9 cellular contexts compared by ENCODE assay signal in the genomic region with DNA sequence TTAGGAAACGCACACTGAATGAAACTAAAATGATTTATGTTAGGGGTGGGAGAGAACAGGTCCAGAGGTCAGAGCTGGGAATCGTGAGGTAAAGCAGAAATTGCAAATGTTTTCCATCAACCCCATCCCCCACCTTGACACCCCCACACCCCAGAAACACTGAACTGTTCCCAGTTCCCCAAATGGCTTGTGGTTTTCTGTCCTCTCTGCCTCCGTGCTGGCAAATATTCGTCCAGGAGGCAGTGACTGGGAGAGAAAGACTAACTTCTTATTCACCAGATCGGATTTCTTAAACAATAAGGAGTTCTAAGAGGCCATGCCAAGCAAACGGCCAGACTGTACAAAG. TPM values are rescaled to one million over a fixed set of nuclear protein-coding genes. Genes with fewer than 3 reads are reported as not detected.
DNase-seq lines count a peak whose midpoint lies in the region; ATAC-seq and TF ChIP-seq lines count a peak whose summit lies in the region.
"Had no signal": no experiment of that assay in that cellular context is flagged by ENCODE, and none has a peak within 500 bp of the region (broad histone marks: within the 10 kb centered on the region; RNA-seq: fewer than 3 reads in every experiment).

No MANE protein-coding gene starts in this region.

- H3K36me3 Mint-ChIP-seq in activated CD4-positive, alpha-beta T cell treated with anti-CD3 and anti-CD28 coated beads, Interleukin-2, amount 10 ng/mL, durations not matched to agents 24 days and 14 days (ENCODE audit: low read depth), result peaks cover 10% of the 10 kb centered on the region

- 5 to 12% methylated on average over 6 of the region's 6 CpGs for WGBS in testis, 2 donors

- peak overlapping the region; percentile 84 for H3K4me3 Mint-ChIP-seq in activated CD4-positive, alpha-beta T cell treated with anti-CD3 and anti-CD28 coated beads, Interleukin-2, amount 10 ng/mL, durations not matched to agents 24 days and 14 days

- H3K4me3 ChIP-seq in left lung (peak overlapping the region; percentile 54 to 75), testis (peak overlapping the region; percentile 75 to 82)

- no peak for TF ChIP-seq POLR2A in testis (IDR thresholded peaks at IDR 0.05)

- H3K27me3 Mint-ChIP-seq in activated CD4-positive, alpha-beta T cell treated with anti-CD3 and anti-CD28 coated beads, Interleukin-2, amount 10 ng/mL, durations not matched to agents 24 days and 14 days, result no peaks in the 10 kb centered on the region

- H3K9me3 ChIP-seq in left lung (no peaks in the 10 kb centered on the region), testis (no peaks in the 10 kb centered on the region)

- H3K4me1 ChIP-seq in left lung, result peaks cover 23 to 59% of the 10 kb centered on the region in 2 donors
- H3K4me1 ChIP-seq in testis, result peaks cover 28% of the 10 kb centered on the region

- TF ChIP-seq CTCF in left lung (IDR thresholded peaks at IDR 0.05), result no peak
- no peak for TF ChIP-seq CTCF in testis (IDR thresholded peaks at IDR 0.05)

- peak overlapping the region; percentile 72 for H3K27ac ChIP-seq in angular gyrus (ENCODE audit: low read depth, low read length)
- peak overlapping the region; percentile 84 to 92 for H3K27ac ChIP-seq in left lung
- peak overlapping the region; percentile 78 to 83 for H3K27ac ChIP-seq in testis

- peak overlapping the region; percentile 51 for H3K27ac Mint-ChIP-seq in activated CD4-positive, alpha-beta T cell treated with anti-CD3 and anti-CD28 coated beads, Interleukin-2, amount 10 ng/mL, durations not matched to agents 24 days and 14 days

- intact Hi-C loops in activated CD4-positive, alpha-beta T cell treated with anti-CD3 and anti-CD28 coated beads, Interleukin-2, amount 10 ng/mL, durations not matched to agents 24 days and 14 days (cut with micrococcal nuclease), result loop anchor here (1.0 to 2.0 kb wide), 3 partner anchors 16 to 42 kb away; a partner anchor contains a TSS
- intact Hi-C loops in left lung (cut with DNase I), result no loop called here
- intact Hi-C loops in testis (cut with DNase I; ENCODE audit: low total_unique reads), result no loop called here

- H3K4me1 Mint-ChIP-seq in activated CD4-positive, alpha-beta T cell treated with anti-CD3 and anti-CD28 coated beads, Interleukin-2, amount 10 ng/mL, durations not matched to agents 24 days and 14 days, result peaks cover 13% of the 10 kb centered on the region

- H3K9me3 Mint-ChIP-seq in activated CD4-positive, alpha-beta T cell treated with anti-CD3 and anti-CD28 coated beads, Interleukin-2, amount 10 ng/mL, durations not matched to agents 24 days and 14 days, result no peaks in the 10 kb centered on the region

- ATAC-seq in left lung, result no peak
- no peak for ATAC-seq in GM19397 (IDR thresholded peaks at IDR 0.05; ENCODE audit: unreplicated experiment)

- H3K27me3 ChIP-seq in left lung (no peaks in the 10 kb centered on the region), testis (no peaks in the 10 kb centered on the region)

- H3K36me3 ChIP-seq in left lung, result peaks cover 0 to 7% of the 10 kb centered on the region in 2 donors
- no peaks in the 10 kb centered on the region for H3K36me3 ChIP-seq in testis (ENCODE audit: low read depth, missing control alignments)

- no peak for DNase-seq in activated CD4-positive, alpha-beta T cell treated with anti-CD3 and anti-CD28 coated beads, Interleukin-2, amount 10 ng/mL, durations not matched to agents 24 days and 14 days
- no peak for DNase-seq in activated CD4-positive, alpha-beta T cell treated with anti-CD3 and anti-CD28 coated beads, Interleukin-2, amount 50 U/mL, for 1 hour
- DNase-seq in left lung (no peak), testis (no peak), 8988T (no peak), NCI-H1105 treated with DMSO at 0.1 percent for 48 hours (lab: John Stamatoyannopoulos, UW) (no peak)

RNA-seq across cellular contexts. Expression of a gene that starts 0.7 kb away (rescaled TPM):
- 1.3 and 1.5 TPM in 2 replicates for total RNA-seq in activated CD4-positive, alpha-beta T cell treated with anti-CD3 and anti-CD28 coated beads, Interleukin-2, amount 10 ng/mL, durations not matched to agents 24 days and 14 days
- total RNA-seq in left lung (10 to 100 TPM; 52.2 to 54.7 TPM), testis (10 to 100 TPM; 53.1 to 68.1 TPM)
- polyA plus RNA-seq in testis (ENCODE audit: insufficient read depth, low read depth, low replicate concordance), result 28.2 TPM

RNA-seq across cellular contexts. Expression of a gene that starts 19.7 kb away (rescaled TPM):
- 3.3 and 4.3 TPM in 2 replicates for total RNA-seq in activated CD4-positive, alpha-beta T cell treated with anti-CD3 and anti-CD28 coated beads, Interleukin-2, amount 10 ng/mL, durations not matched to agents 24 days and 14 days
- total RNA-seq in left lung, result 10 to 100 TPM; 25.4 to 33.9 TPM
- total RNA-seq in testis, result 10 to 100 TPM; 33.1 to 84.9 TPM
- polyA plus RNA-seq in testis (ENCODE audit: insufficient read depth, low read depth, low replicate concordance), result 29.1 TPM

RNA-seq across cellular contexts. Expression of a gene that starts 41.9 kb away (rescaled TPM):
- 26.0 and 26.7 TPM in 2 replicates for total RNA-seq in activated CD4-positive, alpha-beta T cell treated with anti-CD3 and anti-CD28 coated beads, Interleukin-2, amount 10 ng/mL, durations not matched to agents 24 days and 14 days
- total RNA-seq in left lung (10 to 100 TPM; 19.3 to 24.0 TPM), testis (10 to 100 TPM; 12.6 TPM)
- 12.6 TPM for polyA plus RNA-seq in testis (ENCODE audit: insufficient read depth, low read depth, low replicate concordance)

RNA-seq across cellular contexts. Expression of a gene that starts 47.7 kb away (rescaled TPM):
- not detected in 2 replicates for total RNA-seq in activated CD4-positive, alpha-beta T cell treated with anti-CD3 and anti-CD28 coated beads, Interleukin-2, amount 10 ng/mL, durations not matched to agents 24 days and 14 days
- total RNA-seq in left lung (under 1 TPM in 1 of 2 donors, not detected in 1; 0.23 TPM), testis (1 to 10 TPM; 1.5 to 8.7 TPM)
- polyA plus RNA-seq in testis (ENCODE audit: insufficient read depth, low read depth, low replicate concordance), result 3.0 TPM
- total RNA-seq: M059J had no signal

Comparison
In these comparisons a context has a peak if more than half of its experiments do, and no peak if none do; other contexts are left out.
1. RNA of a gene that starts 0.7 kb away (total RNA-seq): 53.1 to 68.1 TPM in testis and 52.2 to 54.7 TPM in left lung; 1.3 to 1.5 TPM in activated CD4-positive, alpha-beta T cell treated with anti-CD3 and anti-CD28 coated beads, Interleukin-2, amount 10 ng/mL, durations not matched to agents 24 days and 14 days; every median in the first group is over 10 times any median in the second.
2. Peak in every context shown above with its lines, with median percentiles within 50 percentile points of each other: H3K27ac ChIP-seq.